In the genomic region with DNA sequence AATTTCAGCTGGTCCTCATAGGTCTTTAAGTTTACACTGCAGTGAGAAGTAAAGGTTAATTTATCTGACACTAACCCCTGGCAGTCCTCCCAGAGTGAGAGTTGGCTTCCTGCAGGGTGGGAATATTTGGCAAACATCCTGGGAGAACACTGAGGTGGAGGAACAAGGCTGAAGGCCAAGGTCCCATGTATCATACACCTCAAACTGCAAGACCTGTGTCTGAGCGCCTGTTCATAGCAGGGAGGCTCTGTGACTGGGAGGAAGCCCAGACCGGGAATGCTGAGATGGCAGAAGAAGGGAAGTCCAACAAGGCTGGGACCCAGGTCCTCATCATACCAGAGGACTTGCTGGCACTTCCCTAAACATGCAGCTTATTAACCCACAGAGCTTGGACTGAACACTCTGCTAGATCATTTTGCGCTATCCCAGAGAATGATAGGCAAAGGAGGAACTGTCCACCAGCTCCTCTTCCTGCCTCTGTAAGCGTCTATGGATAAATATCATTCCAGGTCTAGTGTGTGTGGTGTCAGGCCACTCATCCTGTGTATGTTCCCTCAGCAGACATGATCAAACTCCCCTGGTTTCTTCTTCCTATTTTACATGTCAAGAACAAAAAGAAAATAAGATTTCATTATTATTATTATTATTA, we compare ENCODE assay signal across 16 cellular contexts.
DNase-seq lines count a peak whose midpoint lies in the region; ATAC-seq and TF ChIP-seq lines count a peak whose summit lies in the region.
"Had no signal": no experiment of that assay in that cellular context is flagged by ENCODE, and none has a peak within 500 bp of the region (broad histone marks: within the 10 kb centered on the region; RNA-seq: fewer than 3 reads in every experiment).

No MANE protein-coding gene starts in this region.

- intact Hi-C loops in sciatic nerve (cut with DNase I) = no loop called here

- DNase-seq in NCI-H2029 (lab: John Stamatoyannopoulos, UW) (peak; percentile 3), NCI-H2029 treated with DMSO at 0.1 percent for 48 hours (lab: John Stamatoyannopoulos, UW) (no peak), fibroblast of mammary gland (ENCODE audit: low read depth) (peak; percentile 10), sciatic nerve (ENCODE audit: low spot score) (no peak)
- no peak for DNase-seq in stimulated activated CD4-positive, alpha-beta T cell treated with anti-CD3 and anti-CD28 coated beads, Interleukin-2, amount 100 ng/mL, for 48 hours
- DNase-seq: activated CD4-positive, CD25-positive, alpha-beta regulatory T cell treated with anti-CD3 and anti-CD28 coated beads, Interleukin-2, amount 50 U/mL, for 72 hours; BE2C; COR-L47; naive B cell; occipital lobe; uterus had no signal

- H3K4me3 ChIP-seq in fibroblast of mammary gland (ENCODE audit: control insufficient read depth, low read depth, low read length) = no peak overlapping the region
- H3K4me3 ChIP-seq: hepatocyte, uterus had no signal

- peak; percentile 22 for ATAC-seq in sciatic nerve
- ATAC-seq in HG03439 (IDR thresholded peaks at IDR 0.05; ENCODE audit: unreplicated experiment) = no peak
- ATAC-seq in HG03565 (IDR thresholded peaks at IDR 0.05; ENCODE audit: unreplicated experiment) = no peak
- ATAC-seq: activated naive CD4-positive, alpha-beta T cell treated with anti-CD3 and anti-CD28 coated beads, Interleukin-2, amount 50 U/mL, for 72 hours had no signal

- TF ChIP-seq CTCF in fibroblast of mammary gland (conservative IDR thresholded peaks at IDR 0.05; ENCODE audit: control insufficient read depth, insufficient read depth, low read depth, low read length) = no peak

TF ChIP-seq in PFSK-1, 5 proteins besides CTCF, POLR2A, EP300 and RAD21:
- TF ChIP-seq, protein P1, sequence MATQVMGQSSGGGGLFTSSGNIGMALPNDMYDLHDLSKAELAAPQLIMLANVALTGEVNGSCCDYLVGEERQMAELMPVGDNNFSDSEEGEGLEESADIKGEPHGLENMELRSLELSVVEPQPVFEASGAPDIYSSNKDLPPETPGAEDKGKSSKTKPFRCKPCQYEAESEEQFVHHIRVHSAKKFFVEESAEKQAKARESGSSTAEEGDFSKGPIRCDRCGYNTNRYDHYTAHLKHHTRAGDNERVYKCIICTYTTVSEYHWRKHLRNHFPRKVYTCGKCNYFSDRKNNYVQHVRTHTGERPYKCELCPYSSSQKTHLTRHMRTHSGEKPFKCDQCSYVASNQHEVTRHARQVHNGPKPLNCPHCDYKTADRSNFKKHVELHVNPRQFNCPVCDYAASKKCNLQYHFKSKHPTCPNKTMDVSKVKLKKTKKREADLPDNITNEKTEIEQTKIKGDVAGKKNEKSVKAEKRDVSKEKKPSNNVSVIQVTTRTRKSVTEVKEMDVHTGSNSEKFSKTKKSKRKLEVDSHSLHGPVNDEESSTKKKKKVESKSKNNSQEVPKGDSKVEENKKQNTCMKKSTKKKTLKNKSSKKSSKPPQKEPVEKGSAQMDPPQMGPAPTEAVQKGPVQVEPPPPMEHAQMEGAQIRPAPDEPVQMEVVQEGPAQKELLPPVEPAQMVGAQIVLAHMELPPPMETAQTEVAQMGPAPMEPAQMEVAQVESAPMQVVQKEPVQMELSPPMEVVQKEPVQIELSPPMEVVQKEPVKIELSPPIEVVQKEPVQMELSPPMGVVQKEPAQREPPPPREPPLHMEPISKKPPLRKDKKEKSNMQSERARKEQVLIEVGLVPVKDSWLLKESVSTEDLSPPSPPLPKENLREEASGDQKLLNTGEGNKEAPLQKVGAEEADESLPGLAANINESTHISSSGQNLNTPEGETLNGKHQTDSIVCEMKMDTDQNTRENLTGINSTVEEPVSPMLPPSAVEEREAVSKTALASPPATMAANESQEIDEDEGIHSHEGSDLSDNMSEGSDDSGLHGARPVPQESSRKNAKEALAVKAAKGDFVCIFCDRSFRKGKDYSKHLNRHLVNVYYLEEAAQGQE (IDR thresholded peaks at IDR 0.05; ENCODE audit: insufficient read depth in 1 of 2, low read depth in 2 of 2, low read length in 2 of 2) = peak; percentile 51 to 79; a peak in 3 of 4 replicates
- no peak for TF ChIP-seq POLR2AphosphoS5 (IDR thresholded peaks at IDR 0.05; ENCODE audit: low read depth, low read length)
TF ChIP-seq in PFSK-1: peak in this region for 1.

Comparison
In these comparisons a context has a peak if more than half of its experiments do, and no peak if none do; other contexts are left out.
1. DNase-seq: peak in NCI-H2029 (single experiment) and fibroblast of mammary gland (single experiment); none in NCI-H2029 treated with DMSO at 0.1 percent for 48 hours (single experiment), sciatic nerve (single experiment) and stimulated activated CD4-positive, alpha-beta T cell treated with anti-CD3 and anti-CD28 coated beads, Interleukin-2, amount 100 ng/mL, for 48 hours (0 of 2).